8 cellular contexts compared by ENCODE assay signal in genomic region chr17:45101883-45102811, GRCh38. TPM values are rescaled to one million over a fixed set of nuclear protein-coding genes. Genes with fewer than 3 reads are reported as not detected.
DNase-seq lines count a peak whose midpoint lies in the region; TF ChIP-seq lines count a peak whose summit lies in the region.
"Had no signal": no experiment of that assay in that cellular context is flagged by ENCODE, and none has a peak within 500 bp of the region (broad histone marks: within the 10 kb centered on the region; RNA-seq: fewer than 3 reads in every experiment).

No MANE protein-coding gene starts in this region.

- no peak overlapping the region for H3K4me3 ChIP-seq in AG04450 (ENCODE audit: low read depth, low read length)
- H3K4me3 ChIP-seq in adipocyte (ENCODE audit: low read length), result no peak overlapping the region
- H3K4me3 ChIP-seq in hepatocyte, result no peak overlapping the region
- H3K4me3 ChIP-seq in CD8-positive, alpha-beta memory T cell (ENCODE audit: low read length), result no peak overlapping the region
- no peak overlapping the region for H3K4me3 ChIP-seq in HAP-1

- CTCF ChIA-PET in AG04450 (lab: Charles Lee), result interaction anchor here (4.4 kb wide), 1 partner anchor 33 kb away, joined by 19 read pairs; the partner anchor contains the start of gene ACBD4
- CTCF ChIA-PET in CD8-positive, alpha-beta memory T cell (lab: Charles Lee), result no interaction called here

- H3K27ac ChIP-seq in AG04450 (ENCODE audit: low read depth, low read length) (peak overlapping the region; percentile 34), hepatocyte (peak overlapping the region; percentile 94)
- no peak overlapping the region for H3K27ac ChIP-seq in CD8-positive, alpha-beta memory T cell (ENCODE audit: low read depth, low read length)

- no peak overlapping the region for H2AFZ ChIP-seq in hepatocyte

- H3K9me3 ChIP-seq in AG04450 (ENCODE audit: control insufficient read depth, insufficient read depth, low read length) (no peaks in the 10 kb centered on the region), adipocyte (ENCODE audit: control insufficient read depth, low read length) (no peaks in the 10 kb centered on the region), hepatocyte (ENCODE audit: low read depth) (no peaks in the 10 kb centered on the region), HAP-1 (no peaks in the 10 kb centered on the region)
- no peaks in the 10 kb centered on the region for H3K9me3 ChIP-seq in CD8-positive, alpha-beta memory T cell (ENCODE audit: low read length)

- H3K9me2 ChIP-seq in hepatocyte (replicated peaks; ENCODE audit: insufficient read depth), result no peaks in the 10 kb centered on the region

- peak overlapping the region in 3 of 8 donors; percentile 17 to 46 (median 35) for H3K27ac Mint-ChIP-seq in CD8-positive, alpha-beta memory T cell

- no peak for DNase-seq in AG04450 (ENCODE audit: low read depth, low spot score)
- peak; percentile 78 for DNase-seq in adipocyte (ENCODE audit: low read depth)
- DNase-seq in hepatocyte (ENCODE audit: low spot score), result peak; percentile 69
- no peak for DNase-seq in NCI-H1694 (lab: John Stamatoyannopoulos, UW)
- no peak for DNase-seq in CD8-positive, alpha-beta memory T cell
- no peak for DNase-seq in HAP-1 (ENCODE audit: low spot score in 2 of 2)
- DNase-seq: cortex of kidney, NCI-H526 treated with DMSO at 0.1 percent for 48 hours had no signal

- H3K27me3 ChIP-seq in AG04450 (ENCODE audit: control insufficient read depth, insufficient read depth, low read length) (no peaks in the 10 kb centered on the region), adipocyte (replicated peaks; ENCODE audit: control insufficient read depth, insufficient read depth, low read length) (no peaks in the 10 kb centered on the region), hepatocyte (no peaks in the 10 kb centered on the region), HAP-1 (ENCODE audit: low read depth) (no peaks in the 10 kb centered on the region)
- H3K27me3 ChIP-seq in CD8-positive, alpha-beta memory T cell (ENCODE audit: insufficient read depth, low read length, poor library complexity, severe bottlenecking), result no peaks in the 10 kb centered on the region

- peak overlapping the region; percentile 37 for H3K4me2 ChIP-seq in hepatocyte

- H3K36me3 ChIP-seq in adipocyte (ENCODE audit: control insufficient read depth, insufficient read depth, low read length, severe bottlenecking) (peaks cover 81% of the 10 kb centered on the region), hepatocyte (replicated peaks; ENCODE audit: insufficient read depth, low read depth) (peaks cover 4% of the 10 kb centered on the region), HAP-1 (replicated peaks) (peaks cover 86% of the 10 kb centered on the region)
- peaks cover 65% of the 10 kb centered on the region for H3K36me3 ChIP-seq in CD8-positive, alpha-beta memory T cell (ENCODE audit: insufficient read depth, low read length)

- no peak overlapping the region for H3K4me3 Mint-ChIP-seq in CD8-positive, alpha-beta memory T cell

- peak overlapping the region; percentile 81 for H3K9ac ChIP-seq in adipocyte (ENCODE audit: low read length)

- peaks cover 0 to 7% (median 0%) of the 10 kb centered on the region in 3 donors for H3K4me1 Mint-ChIP-seq in CD8-positive, alpha-beta memory T cell

- POLR2A ChIA-PET in AG04450 (lab: Yijun Ruan, JAX), result interaction anchor here (0.6 to 0.7 kb wide), 2 partner anchors 10 to 80 kb away, joined by 3 read pairs; no protein-coding TSS in a partner anchor
- POLR2A ChIA-PET in CD8-positive, alpha-beta memory T cell (lab: Charles Lee), result no interaction called here

- in situ Hi-C loops in HAP-1 (cut with MboI; ENCODE audit: low sequenced_read_pairs), result no loop called here

- H4K20me1 ChIP-seq in hepatocyte (ENCODE audit: insufficient read depth, poor library complexity, severe bottlenecking), result peaks cover 2% of the 10 kb centered on the region

- peaks cover 3% of the 10 kb centered on the region for H3K79me2 ChIP-seq in hepatocyte

- H3K9me3 Mint-ChIP-seq in CD8-positive, alpha-beta memory T cell, result no peaks in the 10 kb centered on the region

- H3K27me3 Mint-ChIP-seq in CD8-positive, alpha-beta memory T cell, result no peaks in the 10 kb centered on the region

- H3K4me1 ChIP-seq in adipocyte (ENCODE audit: control insufficient read depth, insufficient read depth, low read length) (peaks cover 59% of the 10 kb centered on the region), hepatocyte (ENCODE audit: insufficient read depth) (peaks cover 25% of the 10 kb centered on the region), HAP-1 (no peaks in the 10 kb centered on the region)
- H3K4me1 ChIP-seq in CD8-positive, alpha-beta memory T cell (ENCODE audit: insufficient read depth, low read length), result no peaks in the 10 kb centered on the region

- no peak for TF ChIP-seq CTCF in AG04450 (IDR thresholded peaks at IDR 0.05; ENCODE audit: low read depth, low read length)
- TF ChIP-seq CTCF in hepatocyte (IDR thresholded peaks at IDR 0.05; ENCODE audit: poor library complexity), result no peak

- 56% methylated on average over 12 of the region's 12 CpGs for WGBS in hepatocyte (ENCODE audit: low lambda C conversion rate, missing lambda C conversion rate)

- peaks cover 0 to 90% (median 10%) of the 10 kb centered on the region in 3 donors for H3K36me3 Mint-ChIP-seq in CD8-positive, alpha-beta memory T cell

RNA-seq across cellular contexts. Expression of gene PLCD3, which starts 30.2 kb away (rescaled TPM):
- polyA plus RNA-seq in AG04450 (2011; rRNA removed), result 28.2 and 42.3 TPM in 2 replicates
- 64.1 and 86.5 TPM in 2 replicates for polyA minus RNA-seq in AG04450 (2011; rRNA and poly(A)+ RNA removed)
- total RNA-seq in hepatocyte, result 49.2 and 69.7 TPM in 2 replicates
- polyA plus RNA-seq in hepatocyte, result 35.7 and 41.8 TPM in 2 replicates
- 1 to 10 TPM; 5.5 to 7.2 TPM for total RNA-seq in CD8-positive, alpha-beta memory T cell
- polyA plus RNA-seq in CD8-positive, alpha-beta memory T cell, result 1.1 TPM

RNA-seq across cellular contexts. Expression of gene ACBD4, which starts 33.3 kb away (rescaled TPM):
- polyA plus RNA-seq in AG04450 (2011; rRNA removed) (4.0 and 4.7 TPM in 2 replicates), hepatocyte (11.2 and 13.7 TPM in 2 replicates)
- 2.6 TPM in 2 replicates for polyA minus RNA-seq in AG04450 (2011; rRNA and poly(A)+ RNA removed)
- 8.1 and 8.2 TPM in 2 replicates for total RNA-seq in hepatocyte
- total RNA-seq in CD8-positive, alpha-beta memory T cell, result 1 to 10 TPM; 8.8 to 9.7 TPM
- polyA plus RNA-seq in CD8-positive, alpha-beta memory T cell, result 15.0 TPM

RNA-seq across cellular contexts. Expression of gene NMT1, which starts 41.0 kb away (rescaled TPM):
- polyA plus RNA-seq in AG04450 (2011; rRNA removed), result 60.6 and 63.6 TPM in 2 replicates
- 62.0 and 70.9 TPM in 2 replicates for polyA minus RNA-seq in AG04450 (2011; rRNA and poly(A)+ RNA removed)
- total RNA-seq in hepatocyte, result 68.5 and 71.2 TPM in 2 replicates
- 90.1 and 126 TPM in 2 replicates for polyA plus RNA-seq in hepatocyte
- total RNA-seq in CD8-positive, alpha-beta memory T cell, result 100 to 1,000 TPM; 189 to 198 TPM
- polyA plus RNA-seq in CD8-positive, alpha-beta memory T cell, result 82.0 TPM

RNA-seq across cellular contexts. Expression of gene HEXIM1, which starts 46.1 kb away (rescaled TPM):
- 12.4 and 13.2 TPM in 2 replicates for polyA plus RNA-seq in AG04450 (2011; rRNA removed)
- 10.0 and 11.4 TPM in 2 replicates for polyA minus RNA-seq in AG04450 (2011; rRNA and poly(A)+ RNA removed)
- 17.1 and 19.2 TPM in 2 replicates for total RNA-seq in hepatocyte
- 13.5 and 14.5 TPM in 2 replicates for polyA plus RNA-seq in hepatocyte
- 10 to 100 TPM; 48.3 to 51.1 TPM for total RNA-seq in CD8-positive, alpha-beta memory T cell
- polyA plus RNA-seq in CD8-positive, alpha-beta memory T cell, result 5.6 TPM

RNA-seq across cellular contexts. Expression of gene DCAKD, which starts 50.7 kb away (rescaled TPM):
- polyA plus RNA-seq in AG04450 (2011; rRNA removed) (21.8 and 29.1 TPM in 2 replicates), hepatocyte (29.9 and 33.3 TPM in 2 replicates)
- 50.3 and 67.2 TPM in 2 replicates for polyA minus RNA-seq in AG04450 (2011; rRNA and poly(A)+ RNA removed)
- total RNA-seq in hepatocyte, result 31.3 and 47.4 TPM in 2 replicates
- 10 to 100 TPM; 31.3 to 32.5 TPM for total RNA-seq in CD8-positive, alpha-beta memory T cell
- 17.6 TPM for polyA plus RNA-seq in CD8-positive, alpha-beta memory T cell

Comparison
In these comparisons a context has a peak if more than half of its experiments do, and no peak if none do; other contexts are left out.
1. DNase-seq: peak in adipocyte (single experiment) and hepatocyte (single experiment); none in AG04450 (single experiment), NCI-H1694 (single experiment), CD8-positive, alpha-beta memory T cell (0 of 5) and HAP-1 (0 of 2).
2. RNA of gene PLCD3, which starts 30.2 kb away (polyA plus RNA-seq): 35.7 to 41.8 TPM in hepatocyte and 28.2 to 42.3 TPM in AG04450; 1.1 TPM in CD8-positive, alpha-beta memory T cell (single experiment); every median in the first group is over 10 times any median in the second.